Comparison of ENCODE assay signal across 30 cellular contexts in the genomic region with DNA sequence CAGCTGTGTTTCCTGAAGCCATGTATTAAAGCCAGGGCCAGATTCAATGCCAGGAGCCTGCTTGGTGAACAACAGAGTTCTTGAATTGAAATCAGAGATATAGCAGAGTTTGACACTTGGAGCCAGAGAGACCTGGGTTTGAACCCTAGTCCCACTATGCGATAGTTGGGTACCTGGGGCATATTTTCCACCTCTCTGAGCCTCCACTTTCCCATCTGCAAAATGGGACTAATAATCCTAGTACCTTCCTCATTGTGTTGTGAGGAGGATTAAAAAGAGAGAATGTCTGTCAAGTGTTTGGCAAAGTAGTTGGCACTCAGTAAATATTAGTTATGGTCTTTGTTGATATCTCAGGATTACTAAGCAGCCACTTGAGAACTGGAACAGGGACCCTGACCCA. TPM values are rescaled to one million over a fixed set of nuclear protein-coding genes. Genes with fewer than 3 reads are reported as not detected.
"Had no signal": no experiment of that assay in that cellular context is flagged by ENCODE, and none has a peak within 500 bp of the region (broad histone marks: within the 10 kb centered on the region; RNA-seq: fewer than 3 reads in every experiment).

No MANE protein-coding gene starts in this region.

- H3K27ac ChIP-seq: epithelial cell of prostate, esophagus squamous epithelium, gastrocnemius medialis, heart right ventricle, left lung, lower lobe of right lung had no signal

- H3K9me3 ChIP-seq: gastrocnemius medialis, left lung, lower lobe of right lung, mucosa of descending colon had no signal

- ATAC-seq: effector memory CD8-positive, alpha-beta T cell; esophagus mucosa; gastrocnemius medialis; heart right ventricle; left cardiac atrium; left lung; left ventricle myocardium superior; lower lobe of right lung; naive thymus-derived CD8-positive, alpha-beta T cell had no signal

- FAIRE-seq: endometrium, keratinocyte had no signal

- H3K4me3 ChIP-seq: esophagus squamous epithelium, gastrocnemius medialis, heart right ventricle, left lung, lower lobe of right lung, mucosa of descending colon had no signal

- DNase-seq: cortex of kidney; effector CD8-positive, alpha-beta T cell; effector memory CD8-positive, alpha-beta T cell; endodermal cell; erythroblast; esophagus squamous epithelium; foreskin fibroblast; foreskin melanocyte; gastrocnemius medialis; glutamatergic neuron; head of caudate nucleus; heart right ventricle; hippocampal formation; left cardiac atrium; left lung; left ventricle myocardium superior; lower lobe of right lung; mesenchymal stem cell; mucosa of descending colon; naive B cell; naive thymus-derived CD8-positive, alpha-beta T cell had no signal

- H3K36me3 ChIP-seq: esophagus squamous epithelium, gastrocnemius medialis, heart right ventricle, left lung, lower lobe of right lung had no signal

RNA-seq across cellular contexts. Expression of a gene that starts 6.0 kb away (rescaled TPM):
- total RNA-seq: dermis microvascular lymphatic vessel endothelial cell, gastrocnemius medialis, glomerular endothelial cell, lung microvascular endothelial cell, mesenteric fat pad, myocyte had no signal
- polyA plus RNA-seq: naive thymus-derived CD8-positive, alpha-beta T cell had no signal
